ENCODE assay signal across 18 cellular contexts in the genomic region with DNA sequence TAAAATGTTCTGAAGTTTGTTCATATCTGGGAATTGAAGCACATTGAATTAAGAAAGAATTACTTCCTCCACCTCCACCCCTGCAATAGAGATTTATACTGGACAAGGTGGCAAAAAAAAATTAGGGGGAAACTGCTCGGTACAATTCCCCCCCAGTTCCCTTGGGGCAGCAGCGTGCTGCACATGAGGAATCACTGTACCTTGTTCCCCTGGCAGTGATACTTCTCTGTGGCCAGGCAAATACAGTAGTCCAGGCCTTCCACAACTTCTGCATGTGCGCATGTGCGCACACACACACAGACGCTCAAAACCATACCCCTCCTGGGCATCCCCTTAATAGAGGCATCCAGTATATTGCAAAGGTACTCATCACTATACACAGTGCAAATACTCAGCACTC.
DNase-seq lines count a peak whose midpoint lies in the region; ATAC-seq, FAIRE-seq and TF ChIP-seq lines count a peak whose summit lies in the region.
"Had no signal": no experiment of that assay in that cellular context is flagged by ENCODE, and none has a peak within 500 bp of the region (broad histone marks: within the 10 kb centered on the region; RNA-seq: fewer than 3 reads in every experiment).

No MANE protein-coding gene starts in this region.

- no peak overlapping the region for H3K4me3 Mint-ChIP-seq in activated T-cell treated with anti-CD3 and anti-CD28 coated beads, Interleukin-2, amount 50 U/mL, for 72 hours
- H3K4me3 Mint-ChIP-seq in activated T-cell treated with anti-CD3 and anti-CD28 coated beads, Interleukin-2, amount 50 U/mL, for 4 hours = no peak overlapping the region
- H3K4me3 Mint-ChIP-seq: CD14-positive monocyte, H9 had no signal

- H3K36me3 ChIP-seq in OCI-LY3 (replicated peaks; ENCODE audit: low read depth, low read length) (no peaks in the 10 kb centered on the region), mammary epithelial cell (ENCODE audit: insufficient read depth, low read length) (no peaks in the 10 kb centered on the region)
- H3K36me3 ChIP-seq: SJCRH30 had no signal

- FAIRE-seq in GM12892 (lab: Jason Lieb, UNC) = no peak
- FAIRE-seq: G401.6, HepG2 had no signal

- CTCF ChIA-PET in mammary epithelial cell (lab: Charles Lee; ENCODE audit: low non-redundant PET) = no interaction called here

- H3K27ac ChIP-seq in OCI-LY3 (ENCODE audit: low read length) = no peak overlapping the region
- H3K27ac ChIP-seq in dorsolateral prefrontal cortex = peak overlapping the region in 57 of 59 donors; percentile 52 to 95 (median 88)
- H3K27ac ChIP-seq in substantia nigra (ENCODE audit: low read depth, low read length, poor library complexity, severe bottlenecking) = peak overlapping the region; percentile 70
- H3K27ac ChIP-seq in mammary epithelial cell (ENCODE audit: insufficient read depth, low read depth, low read length) = no peak overlapping the region
- H3K27ac ChIP-seq: SJCRH30 had no signal

- H3K27me3 ChIP-seq in OCI-LY3 (ENCODE audit: low read depth, low read length) (peaks cover 21% of the 10 kb centered on the region), dorsolateral prefrontal cortex (no peaks in the 10 kb centered on the region), mammary epithelial cell (ENCODE audit: insufficient read depth, low read length) (no peaks in the 10 kb centered on the region)
- H3K27me3 ChIP-seq: SJCRH30 had no signal

- H3K4me2 ChIP-seq in OCI-LY3 (ENCODE audit: low read length) (peak overlapping the region; percentile 19), mammary epithelial cell (ENCODE audit: insufficient read depth, low read depth, low read length) (no peak overlapping the region)

- no peak overlapping the region for H2AFZ ChIP-seq in OCI-LY3 (ENCODE audit: low read depth, low read length)
- no peak overlapping the region for H2AFZ ChIP-seq in mammary epithelial cell (ENCODE audit: low read depth, low read length)

- BruUV-seq in mammary epithelial cell (replicated peaks; lab: Mats Ljungman, UMichigan) = no TSS peak

- H4K20me1 ChIP-seq in OCI-LY3 (ENCODE audit: insufficient read depth, low read length) (no peaks in the 10 kb centered on the region), mammary epithelial cell (ENCODE audit: insufficient read depth, low read length) (no peaks in the 10 kb centered on the region)

- no peak for ATAC-seq in activated T-cell treated with anti-CD3 and anti-CD28 coated beads, Interleukin-2, amount 50 U/mL, for 72 hours (replicated peaks in 1 of 2)
- no peak for ATAC-seq in activated T-cell treated with anti-CD3 and anti-CD28 coated beads, Interleukin-2, amount 50 U/mL, for 4 hours
- ATAC-seq: HepG2 had no signal

- no peak for TF ChIP-seq POLR2A in GM12892 (IDR thresholded peaks at IDR 0.05; ENCODE audit: low read depth, low read length)

- peak overlapping the region; percentile 9 for H3K27ac Mint-ChIP-seq in activated T-cell treated with anti-CD3 and anti-CD28 coated beads, Interleukin-2, amount 50 U/mL, for 72 hours
- H3K27ac Mint-ChIP-seq: CD14-positive monocyte, H9 had no signal

- no peak for TF ChIP-seq CTCF in OCI-LY3 (IDR thresholded peaks at IDR 0.05; ENCODE audit: low read depth, low read length)
- TF ChIP-seq CTCF in dorsolateral prefrontal cortex (IDR thresholded peaks at IDR 0.05 in 54 of 56, conservative IDR thresholded peaks at IDR 0.05 in 2 of 56; ENCODE audit: low read depth in 1 of 56, partially characterized antibody in 56 of 56) = no peak
- TF ChIP-seq CTCF in mammary epithelial cell (conservative IDR thresholded peaks at IDR 0.05 in 1 of 2, IDR thresholded peaks at IDR 0.05 in 1 of 2; ENCODE audit: extremely low read depth in 1 of 2, insufficient read depth in 1 of 2, low read depth in 1 of 2, low read length in 2 of 2) = no peak

- H3K36me3 Mint-ChIP-seq in activated T-cell treated with anti-CD3 and anti-CD28 coated beads, Interleukin-2, amount 50 U/mL, for 72 hours (ENCODE audit: insufficient read depth in 2 of 2) = no peaks in the 10 kb centered on the region
- H3K36me3 Mint-ChIP-seq in activated T-cell treated with anti-CD3 and anti-CD28 coated beads, Interleukin-2, amount 50 U/mL, for 4 hours (ENCODE audit: insufficient read depth) = peaks cover 9% of the 10 kb centered on the region
- H3K36me3 Mint-ChIP-seq: CD14-positive monocyte had no signal

- no peaks in the 10 kb centered on the region for H3K9me3 Mint-ChIP-seq in activated T-cell treated with anti-CD3 and anti-CD28 coated beads, Interleukin-2, amount 50 U/mL, for 72 hours
- no peaks in the 10 kb centered on the region for H3K9me3 Mint-ChIP-seq in activated T-cell treated with anti-CD3 and anti-CD28 coated beads, Interleukin-2, amount 50 U/mL, for 4 hours
- H3K9me3 Mint-ChIP-seq: H9 had no signal

- H3K9ac ChIP-seq in OCI-LY3 (ENCODE audit: low read length) (no peak overlapping the region), mammary epithelial cell (ENCODE audit: insufficient read depth, low read length) (no peak overlapping the region)

- no peak for DNase-seq in activated T-cell treated with anti-CD3 and anti-CD28 coated beads, Interleukin-2, amount 50 U/mL, for 72 hours
- DNase-seq in activated T-cell treated with anti-CD3 and anti-CD28 coated beads, Interleukin-2, amount 50 U/mL, for 4 hours = no peak
- DNase-seq in dorsolateral prefrontal cortex = no peak
- no peak for DNase-seq in substantia nigra (lab: John Stamatoyannopoulos, UW)
- DNase-seq in GM12892 (ENCODE audit: insufficient read length) = no peak
- DNase-seq in UCSD-AML1 (lab: John Stamatoyannopoulos, UW; ENCODE audit: unreplicated experiment) = no peak
- DNase-seq in mammary epithelial cell = no peak
- DNase-seq: DND-41, H9, KBM-7, NCI-H1417 treated with DMSO at 0.1 percent for 48 hours, NCI-H510A, NCI-H774 had no signal

- dilution Hi-C loops in mammary epithelial cell (cut with HindIII; ENCODE audit: low sequenced_read_pairs) = loop anchor here (5.0 kb wide), 1 partner anchor 95 kb away; no protein-coding TSS in a partner anchor

- in situ Hi-C loops in mammary epithelial cell (cut with MboI; ENCODE audit: low sequenced_read_pairs in 2 of 2) = no loop called here

- H3K79me2 ChIP-seq in OCI-LY3 (ENCODE audit: low read length) (no peaks in the 10 kb centered on the region), mammary epithelial cell (ENCODE audit: insufficient read depth, low read length) (no peaks in the 10 kb centered on the region)

- H3K4me1 ChIP-seq in OCI-LY3 (ENCODE audit: low read length) = peaks cover 60% of the 10 kb centered on the region
- no peaks in the 10 kb centered on the region for H3K4me1 ChIP-seq in mammary epithelial cell (ENCODE audit: insufficient read depth, low read length)

- no peaks in the 10 kb centered on the region for H3K27me3 Mint-ChIP-seq in activated T-cell treated with anti-CD3 and anti-CD28 coated beads, Interleukin-2, amount 50 U/mL, for 72 hours (ENCODE audit: low read depth)
- H3K27me3 Mint-ChIP-seq in activated T-cell treated with anti-CD3 and anti-CD28 coated beads, Interleukin-2, amount 50 U/mL, for 4 hours (ENCODE audit: low read depth) = no peaks in the 10 kb centered on the region

- no peaks in the 10 kb centered on the region for H3K4me1 Mint-ChIP-seq in activated T-cell treated with anti-CD3 and anti-CD28 coated beads, Interleukin-2, amount 50 U/mL, for 72 hours (ENCODE audit: low read depth)
- no peaks in the 10 kb centered on the region for H3K4me1 Mint-ChIP-seq in activated T-cell treated with anti-CD3 and anti-CD28 coated beads, Interleukin-2, amount 50 U/mL, for 4 hours (ENCODE audit: low read depth)

- 82% methylated on average over 5 of the region's 5 CpGs for WGBS in mammary epithelial cell (ENCODE audit: low coverage, missing lambda C conversion rate)

- H3K9me3 ChIP-seq in OCI-LY3 (ENCODE audit: insufficient read depth, low read length) (no peaks in the 10 kb centered on the region), mammary epithelial cell (replicated peaks; ENCODE audit: insufficient read depth, low read length) (no peaks in the 10 kb centered on the region)
- H3K9me3 ChIP-seq: SJCRH30 had no signal

- H3K4me3 ChIP-seq in OCI-LY3 (ENCODE audit: low read length) (no peak overlapping the region), dorsolateral prefrontal cortex (peak overlapping the region in 3 of 59 donors; percentile 36 to 52 (median 44)), mammary epithelial cell (replicated peaks in 1 of 3; ENCODE audit: insufficient read depth in 1 of 3, low read depth in 2 of 3, low read length in 3 of 3) (no peak overlapping the region)
- H3K4me3 ChIP-seq: SJCRH30 had no signal

- intact Hi-C loops in dorsolateral prefrontal cortex (cut with DNase I) = loop anchor here (2.0 to 10.0 kb wide), 6 partner anchors 45 to 210 kb away; partner anchors contain the start of gene LRP4 (in 1 of the 2)
- intact Hi-C loops in mammary epithelial cell (cut with micrococcal nuclease) = no loop called here

Comparison
In these comparisons a context has a peak if more than half of its experiments do, and no peak if none do; other contexts are left out.
1. H3K27ac ChIP-seq: peak in dorsolateral prefrontal cortex (57 of 59) and substantia nigra (single experiment); none in OCI-LY3 (single experiment) and mammary epithelial cell (single experiment).